In genomic region chr12:909861-910260, GRCh38 we compare ENCODE assay signal across 23 cellular contexts. TPM values are rescaled to one million over a fixed set of nuclear protein-coding genes. Genes with fewer than 3 reads are reported as not detected.
DNase-seq lines count a peak whose midpoint lies in the region; ATAC-seq and TF ChIP-seq lines count a peak whose summit lies in the region.
"Had no signal": no experiment of that assay in that cellular context is flagged by ENCODE, and none has a peak within 500 bp of the region (broad histone marks: within the 10 kb centered on the region; RNA-seq: fewer than 3 reads in every experiment).

No MANE protein-coding gene starts in this region.

- no peak overlapping the region for H3K27ac ChIP-seq in CD8-positive, alpha-beta memory T cell (ENCODE audit: low read depth, low read length)
- H3K27ac ChIP-seq in osteoblast (ENCODE audit: low read depth, low read length): no peak overlapping the region
- H3K27ac ChIP-seq: hepatocyte, transverse colon had no signal

- peaks cover 11% of the 10 kb centered on the region for H3K79me2 ChIP-seq in osteoblast (ENCODE audit: insufficient read depth, low read length)
- H3K79me2 ChIP-seq: hepatocyte had no signal

- H3K36me3 Mint-ChIP-seq in activated T-cell treated with anti-CD3 and anti-CD28 coated beads, Interleukin-2, amount 50 U/mL, for 24 hours (ENCODE audit: low read depth): peaks cover 94% of the 10 kb centered on the region
- peaks cover 9 to 89% (median 27%) of the 10 kb centered on the region in 3 donors for H3K36me3 Mint-ChIP-seq in CD8-positive, alpha-beta memory T cell
- peaks cover 59% of the 10 kb centered on the region for H3K36me3 Mint-ChIP-seq in activated naive CD8-positive, alpha-beta T cell treated with anti-CD3 and anti-CD28 coated beads, Interleukin-2, amount 50 U/mL, for 24 hours (ENCODE audit: low read depth)

- no peak overlapping the region for H3K4me2 ChIP-seq in osteoblast (ENCODE audit: insufficient read depth, low read length)
- H3K4me2 ChIP-seq: hepatocyte had no signal

- ATAC-seq in activated naive CD8-positive, alpha-beta T cell treated with anti-CD3 and anti-CD28 coated beads, Interleukin-2, amount 50 U/mL, for 24 hours: no peak
- ATAC-seq in Right ventricle myocardium inferior: no peak
- ATAC-seq: esophagus mucosa, PC-3 had no signal

- no peaks in the 10 kb centered on the region for H3K9me3 Mint-ChIP-seq in activated T-cell treated with anti-CD3 and anti-CD28 coated beads, Interleukin-2, amount 50 U/mL, for 24 hours
- H3K9me3 Mint-ChIP-seq in CD8-positive, alpha-beta memory T cell: no peaks in the 10 kb centered on the region
- no peaks in the 10 kb centered on the region for H3K9me3 Mint-ChIP-seq in activated naive CD8-positive, alpha-beta T cell treated with anti-CD3 and anti-CD28 coated beads, Interleukin-2, amount 50 U/mL, for 24 hours
- H3K9me3 Mint-ChIP-seq: HFFc6 had no signal

- H3K36me3 ChIP-seq in CD8-positive, alpha-beta memory T cell (ENCODE audit: insufficient read depth, low read length): peaks cover 62% of the 10 kb centered on the region
- H3K36me3 ChIP-seq in osteoblast (ENCODE audit: insufficient read depth, low read length): peaks cover 88% of the 10 kb centered on the region

- no peak for DNase-seq in activated T-cell treated with anti-CD3 and anti-CD28 coated beads, Interleukin-2, amount 50 U/mL, for 24 hours
- no peak for DNase-seq in activated T-cell treated with anti-CD3 and anti-CD28 coated beads, Interleukin-2, amount 50 U/mL, for 48 hours
- no peak for DNase-seq in CD8-positive, alpha-beta memory T cell
- DNase-seq in activated naive CD8-positive, alpha-beta T cell treated with anti-CD3 and anti-CD28 coated beads, Interleukin-2, amount 50 U/mL, for 24 hours: no peak
- DNase-seq in osteoblast (ENCODE audit: insufficient read length, low spot score, missing footprints): peak; percentile 73
- DNase-seq in Right ventricle myocardium inferior (ENCODE audit: missing footprints): no peak
- DNase-seq in D341Med (ENCODE audit: low spot score): no peak
- no peak for DNase-seq in cerebellum (ENCODE audit: low spot score)
- DNase-seq: activated CD4-positive, alpha-beta T cell treated with anti-CD3 and anti-CD28 coated beads for 1 hour; C1 segment of cervical spinal cord; effector CD4-positive, alpha-beta T cell; foreskin melanocyte; HFFc6; Kasumi-1; NCI-H2081; NCI-H345; occipital lobe; PC-3; SIG-M5; stimulated activated CD4-positive, alpha-beta T cell treated with anti-CD3 and anti-CD28 coated beads, Interleukin-2, amount 100 ng/mL, for 48 hours; transverse colon had no signal

- no peaks in the 10 kb centered on the region for H3K27me3 Mint-ChIP-seq in activated T-cell treated with anti-CD3 and anti-CD28 coated beads, Interleukin-2, amount 50 U/mL, for 24 hours
- no peaks in the 10 kb centered on the region for H3K27me3 Mint-ChIP-seq in CD8-positive, alpha-beta memory T cell
- no peaks in the 10 kb centered on the region for H3K27me3 Mint-ChIP-seq in activated naive CD8-positive, alpha-beta T cell treated with anti-CD3 and anti-CD28 coated beads, Interleukin-2, amount 50 U/mL, for 24 hours

- no peak for TF ChIP-seq CTCF in osteoblast (IDR thresholded peaks at IDR 0.05; ENCODE audit: extremely low read depth, low read depth, low read length)

- peaks cover 27% of the 10 kb centered on the region for H3K4me1 Mint-ChIP-seq in activated T-cell treated with anti-CD3 and anti-CD28 coated beads, Interleukin-2, amount 50 U/mL, for 24 hours (ENCODE audit: low read depth)
- peaks cover 25 to 29% (median 27%) of the 10 kb centered on the region in 3 donors for H3K4me1 Mint-ChIP-seq in CD8-positive, alpha-beta memory T cell
- H3K4me1 Mint-ChIP-seq in activated naive CD8-positive, alpha-beta T cell treated with anti-CD3 and anti-CD28 coated beads, Interleukin-2, amount 50 U/mL, for 24 hours: peaks cover 10% of the 10 kb centered on the region

- CTCF ChIA-PET in CD8-positive, alpha-beta memory T cell (lab: Charles Lee): no interaction called here

- peaks cover 2% of the 10 kb centered on the region for H4K20me1 ChIP-seq in osteoblast (ENCODE audit: insufficient read depth, low read length)

- intact Hi-C loops in Right ventricle myocardium inferior (cut with DNase I): no loop called here

- peak overlapping the region; percentile 63 for H3K27ac Mint-ChIP-seq in activated T-cell treated with anti-CD3 and anti-CD28 coated beads, Interleukin-2, amount 50 U/mL, for 24 hours
- H3K27ac Mint-ChIP-seq in CD8-positive, alpha-beta memory T cell: peak overlapping the region in 5 of 8 donors; percentile 1 to 62 (median 14)
- peak overlapping the region; percentile 6 for H3K27ac Mint-ChIP-seq in activated naive CD8-positive, alpha-beta T cell treated with anti-CD3 and anti-CD28 coated beads, Interleukin-2, amount 50 U/mL, for 24 hours
- H3K27ac Mint-ChIP-seq: HFFc6 had no signal

- POLR2A ChIA-PET in CD8-positive, alpha-beta memory T cell (lab: Charles Lee): no interaction called here

- H3K4me1 ChIP-seq in CD8-positive, alpha-beta memory T cell (ENCODE audit: insufficient read depth, low read length): peaks cover 6% of the 10 kb centered on the region
- peaks cover 13% of the 10 kb centered on the region for H3K4me1 ChIP-seq in osteoblast (ENCODE audit: insufficient read depth, low read length)
- H3K4me1 ChIP-seq: transverse colon had no signal

- H3K4me3 ChIP-seq in CD8-positive, alpha-beta memory T cell (ENCODE audit: low read length): no peak overlapping the region
- H3K4me3 ChIP-seq in osteoblast (ENCODE audit: insufficient read depth, low read length): no peak overlapping the region
- H3K4me3 ChIP-seq: hepatocyte, transverse colon had no signal

- H3K9me3 ChIP-seq in CD8-positive, alpha-beta memory T cell (ENCODE audit: low read length): no peaks in the 10 kb centered on the region
- no peaks in the 10 kb centered on the region for H3K9me3 ChIP-seq in osteoblast (ENCODE audit: low read depth, low read length)
- H3K9me3 ChIP-seq: transverse colon had no signal

- H2AFZ ChIP-seq in osteoblast (ENCODE audit: low read length): no peak overlapping the region
- H2AFZ ChIP-seq: hepatocyte had no signal

- no peaks in the 10 kb centered on the region for H3K27me3 ChIP-seq in CD8-positive, alpha-beta memory T cell (ENCODE audit: insufficient read depth, low read length, poor library complexity, severe bottlenecking)
- no peaks in the 10 kb centered on the region for H3K27me3 ChIP-seq in osteoblast (ENCODE audit: insufficient read depth, low read length)
- H3K27me3 ChIP-seq: hepatocyte, transverse colon had no signal

- H3K4me3 Mint-ChIP-seq in activated T-cell treated with anti-CD3 and anti-CD28 coated beads, Interleukin-2, amount 50 U/mL, for 24 hours: no peak overlapping the region
- no peak overlapping the region for H3K4me3 Mint-ChIP-seq in CD8-positive, alpha-beta memory T cell
- H3K4me3 Mint-ChIP-seq in activated naive CD8-positive, alpha-beta T cell treated with anti-CD3 and anti-CD28 coated beads, Interleukin-2, amount 50 U/mL, for 24 hours: no peak overlapping the region
- H3K4me3 Mint-ChIP-seq: HFFc6 had no signal

RNA-seq across cellular contexts. Expression of gene RAD52, which starts 39.6 kb away (rescaled TPM):
- total RNA-seq in CD8-positive, alpha-beta memory T cell: 10 to 100 TPM; 13.2 to 13.8 TPM
- 4.1 TPM for polyA plus RNA-seq in CD8-positive, alpha-beta memory T cell
- 10.1 and 15.9 TPM in 2 replicates for total RNA-seq in osteoblast
- 7.1 TPM for total RNA-seq in Right ventricle myocardium inferior
- total RNA-seq in cerebellum: 26.5 TPM

Comparison
In these comparisons a context has a peak if more than half of its experiments do, and no peak if none do; other contexts are left out.
1. H3K27ac Mint-ChIP-seq: peak in every context shown above with its lines; median percentile 63 in activated T-cell treated with anti-CD3 and anti-CD28 coated beads, Interleukin-2, amount 50 U/mL, for 24 hours; 14 in CD8-positive, alpha-beta memory T cell; 6 in activated naive CD8-positive, alpha-beta T cell treated with anti-CD3 and anti-CD28 coated beads, Interleukin-2, amount 50 U/mL, for 24 hours.